Comparison of ENCODE assay signal across 8 cellular contexts in genomic region chr20:50930139-50931047, GRCh38. TPM values are rescaled to one million over a fixed set of nuclear protein-coding genes. Genes with fewer than 3 reads are reported as not detected.
DNase-seq lines count a peak whose midpoint lies in the region; ATAC-seq and TF ChIP-seq lines count a peak whose summit lies in the region.

No MANE protein-coding gene starts in this region.

- CTCF ChIA-PET in AG04449 (lab: Yijun Ruan, JAX) = interaction anchor here (0.6 to 17.0 kb wide), 36 partner anchors 9 to 398 kb away, joined by 3 to 332 read pairs (median 5); partner anchors contain the start of gene BCAS4

- H3K27ac Mint-ChIP-seq in activated T-helper 17 cell treated with anti-CD3 and anti-CD28 coated beads, Interleukin-2, amount 50 U/mL, for 72 hours = peak overlapping the region; percentile 97

- H4K20me1 ChIP-seq in Loucy (ENCODE audit: insufficient read depth, low read length, poor library complexity, severe bottlenecking) = peaks cover 44% of the 10 kb centered on the region

- peak; percentile 12 for ATAC-seq in GM19455 (IDR thresholded peaks at IDR 0.05; ENCODE audit: unreplicated experiment)
- peak; percentile 5 for ATAC-seq in activated T-helper 17 cell treated with anti-CD3 and anti-CD28 coated beads, Interleukin-2, amount 50 U/mL, for 72 hours (replicated peaks)
- no peak for ATAC-seq in Right ventricle myocardium superior (ENCODE audit: poor library complexity)
- no peak for ATAC-seq in psoas muscle

- H3F3A ChIP-seq in Loucy (ENCODE audit: low read depth) = peaks cover 9% of the 10 kb centered on the region; the same call in 1 of the 2 replicates

- peaks cover 52% of the 10 kb centered on the region for H3K79me2 ChIP-seq in Loucy (ENCODE audit: insufficient read depth, low read length)

- no peaks in the 10 kb centered on the region for H3K27me3 Mint-ChIP-seq in activated T-helper 17 cell treated with anti-CD3 and anti-CD28 coated beads, Interleukin-2, amount 50 U/mL, for 72 hours

- 0 to 1% (median 0%) methylated on average over 4 to 92 of the region's 97 CpGs for WGBS in psoas muscle, 3 donors

- intact Hi-C loops in Right ventricle myocardium superior (cut with DNase I) = loop anchor here (5.0 kb wide), 1 partner anchor 138 kb away; no protein-coding TSS in a partner anchor
- intact Hi-C loops in psoas muscle (cut with DNase I) = loop anchor here (2.0 kb wide), 1 partner anchor 28 kb away; the partner anchor contains the start of genes DPM1 (in 2 of the 2) and MOCS3 (in 2 of the 2)

- no peaks in the 10 kb centered on the region for H3K9me3 ChIP-seq in Loucy (ENCODE audit: insufficient read depth, low read depth, low read length)
- no peaks in the 10 kb centered on the region for H3K9me3 ChIP-seq in psoas muscle

- peaks cover 94% of the 10 kb centered on the region for H3K36me3 Mint-ChIP-seq in activated T-helper 17 cell treated with anti-CD3 and anti-CD28 coated beads, Interleukin-2, amount 50 U/mL, for 72 hours (ENCODE audit: low read depth)

- peak overlapping the region; percentile 85 for H3K9ac ChIP-seq in Loucy (ENCODE audit: low read depth, low read length, poor library complexity, severe bottlenecking)

- H3K27me3 ChIP-seq in Loucy (ENCODE audit: insufficient read depth, low read length, poor library complexity, severe bottlenecking) = no peaks in the 10 kb centered on the region
- no peaks in the 10 kb centered on the region for H3K27me3 ChIP-seq in psoas muscle (ENCODE audit: insufficient read depth in 3 of 3, low read length in 2 of 3)

- DNase-seq in AG04449 (ENCODE audit: low read depth, low spot score) = no peak
- peak; percentile 59 for DNase-seq in Right ventricle myocardium superior
- peak; percentile 37 to 70 for DNase-seq in psoas muscle
- no peak for DNase-seq in NOMO-1 treated with dmso at 0.1 percent for 144 hours (lab: John Stamatoyannopoulos, UW; ENCODE audit: unreplicated experiment)
- no peak for DNase-seq in foreskin melanocyte

- TF ChIP-seq CTCF in AG04449 (IDR thresholded peaks at IDR 0.05; ENCODE audit: insufficient read depth, low read length, missing control alignments) (no peak), Loucy (conservative IDR thresholded peaks at IDR 0.05; ENCODE audit: low read length) (no peak), psoas muscle (IDR thresholded peaks at IDR 0.05) (no peak)

- H3K36me3 ChIP-seq in Loucy (ENCODE audit: insufficient read depth, low read length) (peaks cover 19% of the 10 kb centered on the region), psoas muscle (ENCODE audit: insufficient read depth in 1 of 2, low read depth in 1 of 2) (peaks cover 5 to 48% of the 10 kb centered on the region in 2 donors)

- H3K4me2 ChIP-seq in Loucy (ENCODE audit: low read depth, low read length, poor library complexity, severe bottlenecking) = peak overlapping the region; percentile 97

- peak overlapping the region; percentile 100 for H3K27ac ChIP-seq in psoas muscle

- H3K9me3 Mint-ChIP-seq in activated T-helper 17 cell treated with anti-CD3 and anti-CD28 coated beads, Interleukin-2, amount 50 U/mL, for 72 hours = no peaks in the 10 kb centered on the region

- H2AFZ ChIP-seq in Loucy (ENCODE audit: low read length) = no peak overlapping the region

- POLR2A ChIA-PET in AG04449 (lab: Yijun Ruan, JAX) = interaction anchor here (0.7 to 3.3 kb wide), 12 partner anchors 8 to 635 kb away, joined by 3 to 18 read pairs (median 6); partner anchors contain the start of genes BCAS4, DPM1 and MOCS3

- H3K4me1 ChIP-seq in Loucy (ENCODE audit: insufficient read depth, low read length, poor library complexity, severe bottlenecking) (peaks cover 36% of the 10 kb centered on the region), psoas muscle (peaks cover 46% of the 10 kb centered on the region)

- no peaks in the 10 kb centered on the region for H3K9me2 ChIP-seq in Loucy (replicated peaks; ENCODE audit: low read depth, low read length)

- H3K4me1 Mint-ChIP-seq in activated T-helper 17 cell treated with anti-CD3 and anti-CD28 coated beads, Interleukin-2, amount 50 U/mL, for 72 hours = peaks cover 29% of the 10 kb centered on the region

- H3K4me3 ChIP-seq in AG04449 (ENCODE audit: low read depth, low read length) (peak overlapping the region; percentile 79), Loucy (ENCODE audit: low read length, poor library complexity, severe bottlenecking) (peak overlapping the region; percentile 83), psoas muscle (peak overlapping the region; percentile 82)

- peak overlapping the region; percentile 94 for H3K4me3 Mint-ChIP-seq in activated T-helper 17 cell treated with anti-CD3 and anti-CD28 coated beads, Interleukin-2, amount 50 U/mL, for 72 hours

RNA-seq across cellular contexts. Expression of gene ADNP, which starts 0.8 kb away (rescaled TPM):
- total RNA-seq in activated T-helper 17 cell treated with anti-CD3 and anti-CD28 coated beads, Interleukin-2, amount 50 U/mL, for 72 hours = 10 to 100 TPM; 57.9 to 75.4 TPM
- total RNA-seq in Right ventricle myocardium superior (28.8 TPM), psoas muscle (10 to 100 TPM; 34.2 to 40.1 (median 37.9) TPM)
- 10 to 100 TPM; 13.3 to 30.1 (median 13.4) TPM for polyA plus RNA-seq in psoas muscle

RNA-seq across cellular contexts. Expression of gene DPM1, which starts 27.9 kb away (rescaled TPM):
- 10 to 100 TPM; 43.0 to 57.4 TPM for total RNA-seq in activated T-helper 17 cell treated with anti-CD3 and anti-CD28 coated beads, Interleukin-2, amount 50 U/mL, for 72 hours
- 36.3 TPM for total RNA-seq in Right ventricle myocardium superior
- 10 to 100 TPM; 24.6 to 59.6 (median 38.3) TPM for total RNA-seq in psoas muscle
- 100 to 1,000 TPM in 1 of 3 donors, 10 to 100 TPM in 2; 65.7 to 120 (median 66.8) TPM for polyA plus RNA-seq in psoas muscle

RNA-seq across cellular contexts. Expression of gene MOCS3, which starts 28.2 kb away (rescaled TPM):
- 1 to 10 TPM; 3.0 to 5.4 TPM for total RNA-seq in activated T-helper 17 cell treated with anti-CD3 and anti-CD28 coated beads, Interleukin-2, amount 50 U/mL, for 72 hours
- total RNA-seq in Right ventricle myocardium superior = 2.9 TPM
- 1 to 10 TPM; 2.9 to 4.2 (median 3.7) TPM for total RNA-seq in psoas muscle
- polyA plus RNA-seq in psoas muscle = 1 to 10 TPM; 2.1 to 5.9 (median 3.1) TPM

Comparison
In these comparisons a context has a peak if more than half of its experiments do, and no peak if none do; other contexts are left out.
1. DNase-seq: peak in Right ventricle myocardium superior (single experiment) and psoas muscle (2 of 2); none in AG04449 (single experiment), NOMO-1 treated with dmso at 0.1 percent for 144 hours (single experiment) and foreskin melanocyte (single experiment).
2. ATAC-seq: peak in GM19455 (single experiment) and activated T-helper 17 cell treated with anti-CD3 and anti-CD28 coated beads, Interleukin-2, amount 50 U/mL, for 72 hours (single experiment); none in Right ventricle myocardium superior (single experiment) and psoas muscle (0 of 4).
3. Peak in every context shown above with its lines, with median percentiles within 50 percentile points of each other: H3K4me3 ChIP-seq.